8 cellular contexts compared by ENCODE assay signal in the genomic region with DNA sequence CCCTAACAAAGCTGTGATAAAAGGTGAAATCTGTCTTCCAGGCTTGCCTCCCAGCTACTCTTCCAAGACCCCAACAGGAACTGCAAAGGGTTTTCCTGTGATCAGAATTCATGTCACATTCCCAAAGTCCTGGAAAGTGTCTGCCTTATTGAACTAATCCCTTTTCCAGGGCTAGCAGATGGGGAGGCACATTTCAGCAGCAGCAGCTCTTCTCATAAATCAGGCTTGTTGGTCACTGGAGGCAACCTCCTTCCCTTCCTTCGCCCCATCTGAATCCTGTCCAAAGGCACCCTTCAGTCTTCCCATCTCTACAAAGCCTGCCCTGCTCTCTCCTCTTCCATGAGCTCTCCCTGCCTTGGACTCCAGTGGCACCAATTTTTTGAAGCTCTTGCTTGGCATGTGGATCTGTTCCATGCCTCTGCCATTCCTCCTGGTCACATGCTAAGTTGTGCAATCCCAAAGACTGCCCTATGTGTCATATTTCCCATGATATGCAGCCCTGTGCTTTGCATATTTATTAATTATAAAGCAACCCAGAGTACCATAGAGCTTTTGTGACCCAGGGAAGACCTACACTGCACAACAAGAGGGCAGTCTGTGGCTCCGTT.
DNase-seq lines count a peak whose midpoint lies in the region; TF ChIP-seq lines count a peak whose summit lies in the region.

No MANE protein-coding gene starts in this region.

- 88 to 100% methylated on average over 1 to 2 of the region's 2 CpGs for WGBS in mesodermal cell (ENCODE audit: insufficient coverage in 2 of 2), 2 experiments

- intact Hi-C loops in A673 (cut with micrococcal nuclease; ENCODE audit: unreplicated experiment) = no loop called here
- intact Hi-C loops in dendritic cell treated with granulocyte-macrophage colony-stimulating factor and Interleukin-4, amounts not matched to agents 40 ng/mL and 50 ng/mL, for 4 days (cut with micrococcal nuclease) = loop anchor here (5.0 kb wide), 1 partner anchor 94 kb away; no protein-coding TSS in a partner anchor

- no peak for TF ChIP-seq POLR2A in NB4 (IDR thresholded peaks at IDR 0.05; ENCODE audit: extremely low read depth, insufficient read length)

- H3K9me3 Mint-ChIP-seq in dendritic cell treated with granulocyte-macrophage colony-stimulating factor and Interleukin-4, amounts not matched to agents 40 ng/mL and 50 ng/mL, for 4 days = no peaks in the 10 kb centered on the region

- H3K27me3 Mint-ChIP-seq in dendritic cell treated with granulocyte-macrophage colony-stimulating factor and Interleukin-4, amounts not matched to agents 40 ng/mL and 50 ng/mL, for 4 days = peaks cover 2% of the 10 kb centered on the region

- H3K4me3 Mint-ChIP-seq in dendritic cell treated with granulocyte-macrophage colony-stimulating factor and Interleukin-4, amounts not matched to agents 40 ng/mL and 50 ng/mL, for 4 days = peak overlapping the region; percentile 18

- no TSS peak for BruUV-seq in A673 (replicated peaks; lab: Mats Ljungman, UMichigan)

- H3K4me1 Mint-ChIP-seq in dendritic cell treated with granulocyte-macrophage colony-stimulating factor and Interleukin-4, amounts not matched to agents 40 ng/mL and 50 ng/mL, for 4 days (ENCODE audit: low read depth) = peaks cover 76% of the 10 kb centered on the region

- CTCF ChIA-PET in A673 (lab: Charles Lee) = interaction anchor here (1.2 kb wide), 1 partner anchor 140 kb away, joined by 3 read pairs; no protein-coding TSS in a partner anchor

- H3K9me3 ChIP-seq in A673 (ENCODE audit: low read depth, low read length, poor library complexity, severe bottlenecking) = no peaks in the 10 kb centered on the region
- no peaks in the 10 kb centered on the region for H3K9me3 ChIP-seq in mesodermal cell (ENCODE audit: control insufficient read depth, low read length)

- H3K4me3 ChIP-seq in A673 (ENCODE audit: low read depth, low read length, poor library complexity, severe bottlenecking) (no peak overlapping the region), NB4 (ENCODE audit: low read depth, low read length) (no peak overlapping the region), mesodermal cell (ENCODE audit: extremely low read depth, insufficient read depth, low read length, poor library complexity, severe bottlenecking) (no peak overlapping the region)

- DNase-seq in A673 (ENCODE audit: low spot score) (peak; percentile 40), NB4 (ENCODE audit: low read depth) (peak; percentile 23), cerebellum (ENCODE audit: low spot score) (no peak), OCI-M1 (lab: John Stamatoyannopoulos, UW) (no peak), NCI-H510A treated with DMSO at 0.1 percent for 48 hours (lab: John Stamatoyannopoulos, UW) (no peak), NCI-H2029 (lab: John Stamatoyannopoulos, UW) (no peak)

- peak overlapping the region; percentile 87 for H3K27ac Mint-ChIP-seq in dendritic cell treated with granulocyte-macrophage colony-stimulating factor and Interleukin-4, amounts not matched to agents 40 ng/mL and 50 ng/mL, for 4 days

- POLR2A ChIA-PET in A673 (lab: Charles Lee; ENCODE audit: low non-redundant PET) = interaction anchor here (0.6 to 0.7 kb wide), 2 partner anchors 25 to 66 kb away, joined by 3 read pairs; no protein-coding TSS in a partner anchor

- peak overlapping the region; percentile 76 for H3K27ac ChIP-seq in A673 (ENCODE audit: low read depth, low read length, poor library complexity, severe bottlenecking)
- peak overlapping the region; percentile 65 for H3K27ac ChIP-seq in mesodermal cell (ENCODE audit: low read depth, low read length, severe bottlenecking)

- TF ChIP-seq CTCF in A673 (conservative IDR thresholded peaks at IDR 0.05; ENCODE audit: low read depth, low read length) = no peak
- no peak for TF ChIP-seq CTCF in NB4 (IDR thresholded peaks at IDR 0.05; ENCODE audit: low read depth, low read length)

- H3K4me1 ChIP-seq in A673 (ENCODE audit: insufficient read depth, low read length, poor library complexity, severe bottlenecking) = peaks cover 44% of the 10 kb centered on the region
- H3K4me1 ChIP-seq in mesodermal cell (ENCODE audit: control insufficient read depth, insufficient read depth, low read length, poor library complexity, severe bottlenecking) = peaks cover 19% of the 10 kb centered on the region

- H3K27me3 ChIP-seq in A673 (replicated peaks; ENCODE audit: insufficient read depth, low read depth, low read length, poor library complexity) = no peaks in the 10 kb centered on the region

- no peaks in the 10 kb centered on the region for H3K36me3 Mint-ChIP-seq in dendritic cell treated with granulocyte-macrophage colony-stimulating factor and Interleukin-4, amounts not matched to agents 40 ng/mL and 50 ng/mL, for 4 days (ENCODE audit: low read depth)

- H3K36me3 ChIP-seq in A673 (ENCODE audit: insufficient read depth, low read length, poor library complexity, severe bottlenecking) (peaks cover 54% of the 10 kb centered on the region), mesodermal cell (ENCODE audit: control insufficient read depth, insufficient read depth, low read length) (peaks cover 86% of the 10 kb centered on the region)

Comparison
In these comparisons a context has a peak if more than half of its experiments do, and no peak if none do; other contexts are left out.
1. DNase-seq: peak in A673 (single experiment) and NB4 (single experiment); none in cerebellum (single experiment), OCI-M1 (single experiment), NCI-H510A treated with DMSO at 0.1 percent for 48 hours (single experiment) and NCI-H2029 (single experiment).